ENCODE assay signal across 25 cellular contexts in the genomic region with DNA sequence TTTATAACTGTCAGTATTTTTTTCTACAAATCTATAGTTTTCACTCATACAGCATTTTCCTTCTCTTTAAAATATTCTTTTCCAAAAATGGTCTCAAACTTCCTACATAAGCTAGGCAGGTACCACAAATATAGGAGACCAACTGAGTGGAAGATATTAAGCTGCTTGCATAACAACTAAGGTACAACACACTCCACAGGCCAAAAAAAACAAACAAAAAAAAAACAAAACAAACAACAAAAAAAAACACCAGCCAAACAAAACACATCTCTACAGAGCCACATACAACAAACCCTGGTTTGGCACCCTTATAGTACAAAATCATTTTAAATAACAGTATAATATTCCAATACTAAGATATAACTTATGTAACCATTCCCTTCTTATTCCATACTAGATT.
"Had no signal": no experiment of that assay in that cellular context is flagged by ENCODE, and none has a peak within 500 bp of the region (broad histone marks: within the 10 kb centered on the region; RNA-seq: fewer than 3 reads in every experiment).

No MANE protein-coding gene starts in this region.

- H3K27me3 ChIP-seq: left lung, neural progenitor cell, neutrophil, right atrium auricular region, right lobe of liver, spleen, tibial nerve, uterus had no signal

- ATAC-seq: left colon; natural killer cell; stimulated activated memory B cell treated with anti-CD40 and anti-IgM and Interleukin-4, amounts not matched to agents 10 μg/mL and 1 μg/mL and 100 μg/mL, for 72 hours; stimulated activated naive CD8-positive, alpha-beta T cell treated with anti-CD3 and anti-CD28 coated beads, Interleukin-15, amount 100 ng/mL, for 72 hours had no signal

- H3K36me3 ChIP-seq: left lung, neural progenitor cell, neutrophil, right atrium auricular region, right lobe of liver, spleen, tibial nerve, uterus had no signal

- H3K4me3 ChIP-seq: left lung, lung, neural progenitor cell, right atrium auricular region, right lobe of liver, skin epidermis, spleen, tibial nerve, uterus had no signal

- H3K9ac ChIP-seq: neural progenitor cell had no signal

- H3K4me1 ChIP-seq: left lung, neural progenitor cell, spleen, uterus had no signal

- H3K4me2 ChIP-seq: neural progenitor cell had no signal

- H3K9me3 ChIP-seq: left lung, neutrophil, right atrium auricular region, right lobe of liver, spleen, tibial nerve, uterus had no signal

- H3K27ac ChIP-seq: left lung, neural progenitor cell, neutrophil, right lobe of liver, skin epidermis, spleen had no signal

- H2AFZ ChIP-seq: neural progenitor cell had no signal

- DNase-seq: hippocampal formation; kidney; left colon; left lung; naive B cell; natural killer cell; nephron progenitor cell; occipital lobe; right lobe of liver; spleen; stimulated activated CD4-positive, alpha-beta T cell treated with anti-CD3 and anti-CD28 coated beads, Interleukin-1b, Interleukin-23, amount 100 ng/mL, for 48 hours; stimulated activated CD4-positive, alpha-beta T cell treated with anti-CD3 and anti-CD28 coated beads, Interleukin-2, amount 100 ng/mL, for 48 hours; stimulated activated CD4-positive, alpha-beta T cell treated with anti-CD3 and anti-CD28 coated beads, Interleukin-4, amount 100 ng/mL, for 4 hours; stimulated activated CD8-positive, alpha-beta memory T cell treated with anti-CD3 and anti-CD28 coated beads, Interleukin-4, amount 100 ng/mL, for 48 hours; stimulated activated naive CD4-positive, alpha-beta T cell treated with Interleukin-2 at 50 U/mL for 16 hours; stimulated activated naive CD8-positive, alpha-beta T cell treated with anti-CD3 and anti-CD28 coated beads, Interleukin-15, amount 100 ng/mL, for 72 hours; substantia nigra; uterus had no signal
